8 cellular contexts compared by ENCODE assay signal in genomic region chr18:21598726-21599584, GRCh38. TPM values are rescaled to one million over a fixed set of nuclear protein-coding genes. Genes with fewer than 3 reads are reported as not detected.
DNase-seq lines count a peak whose midpoint lies in the region; ATAC-seq and TF ChIP-seq lines count a peak whose summit lies in the region.

No MANE protein-coding gene starts in this region.

- TF ChIP-seq POLR2A in heart left ventricle (IDR thresholded peaks at IDR 0.05) (no peak), gastroesophageal sphincter (IDR thresholded peaks at IDR 0.05) (no peak)

- H3K4me3 Mint-ChIP-seq in T-helper 17 cell: peak overlapping the region; percentile 98

- no peak for DNase-seq in heart left ventricle
- no peak for DNase-seq in cardiac septum (ENCODE audit: low spot score)
- no peak for DNase-seq in T-helper 17 cell
- DNase-seq in activated CD4-positive, CD25-positive, alpha-beta regulatory T cell treated with anti-CD3 and anti-CD28 coated beads, Interleukin-2, amount 50 U/mL, for 72 hours: no peak
- no peak for DNase-seq in NCI-H2171 treated with DMSO at 0.1 percent for 48 hours (lab: John Stamatoyannopoulos, UW)
- DNase-seq in NK-92 (lab: John Stamatoyannopoulos, UW; ENCODE audit: unreplicated experiment): no peak

- H3K27ac ChIP-seq in heart left ventricle (peak overlapping the region in 10 of 12 donors; percentile 81 to 99 (median 96)), gastroesophageal sphincter (peak overlapping the region; percentile 96 to 98 (median 96)), skin epidermis (peak overlapping the region in 17 of 21 experiments; percentile 91 to 99 (median 96))

- H3K36me3 Mint-ChIP-seq in T-helper 17 cell (ENCODE audit: low read depth): peaks cover 6% of the 10 kb centered on the region

- H3K4me1 Mint-ChIP-seq in T-helper 17 cell: peaks cover 28% of the 10 kb centered on the region

- H3K36me3 ChIP-seq in heart left ventricle (no peaks in the 10 kb centered on the region), gastroesophageal sphincter (no peaks in the 10 kb centered on the region)

- no peak for ATAC-seq in heart left ventricle
- ATAC-seq in T-helper 17 cell: no peak
- ATAC-seq in gastroesophageal sphincter: no peak

- H3K9me3 ChIP-seq in heart left ventricle: no peaks in the 10 kb centered on the region
- H3K9me3 ChIP-seq in T-helper 17 cell (ENCODE audit: control insufficient read depth, low read length, poor library complexity, severe bottlenecking): no peaks in the 10 kb centered on the region
- H3K9me3 ChIP-seq in gastroesophageal sphincter: no peaks in the 10 kb centered on the region

- peaks cover 0 to 24% (median 14%) of the 10 kb centered on the region in 12 donors for H3K4me1 ChIP-seq in heart left ventricle
- peaks cover 0 to 48% (median 6%) of the 10 kb centered on the region in 3 donors for H3K4me1 ChIP-seq in gastroesophageal sphincter

- 67 to 72% (median 71%) methylated on average over 18 of the region's 18 CpGs for WGBS in heart left ventricle, 4 donors
- 56 to 62% methylated on average over 8 to 17 of the region's 18 CpGs for WGBS in gastroesophageal sphincter (ENCODE audit: low coverage in 1 of 2), 2 donors

- peak overlapping the region; percentile 99 for H3K27ac Mint-ChIP-seq in T-helper 17 cell

- TF ChIP-seq EP300 in gastroesophageal sphincter (IDR thresholded peaks at IDR 0.05): no peak

- TF ChIP-seq CTCF in heart left ventricle (IDR thresholded peaks at IDR 0.05) (no peak), gastroesophageal sphincter (IDR thresholded peaks at IDR 0.05) (no peak)

- H3K4me3 ChIP-seq in heart left ventricle (peak overlapping the region; percentile 67 to 97 (median 84)), gastroesophageal sphincter (peak overlapping the region; percentile 73 to 88), skin epidermis (peak overlapping the region; percentile 68 to 91 (median 83))

- H3K27me3 ChIP-seq in heart left ventricle (no peaks in the 10 kb centered on the region), gastroesophageal sphincter (no peaks in the 10 kb centered on the region)

- H3K27me3 Mint-ChIP-seq in T-helper 17 cell: no peaks in the 10 kb centered on the region

- intact Hi-C loops in heart left ventricle (cut with DNase I): no loop called here
- intact Hi-C loops in cardiac septum (cut with DNase I): no loop called here

RNA-seq across cellular contexts. Expression of gene ESCO1, which starts 1.5 kb away (rescaled TPM):
- total RNA-seq in heart left ventricle (10 to 100 TPM in 4 of 9 donors, 1 to 10 TPM in 5; 7.6 to 11.1 (median 9.8) TPM), cardiac septum (9.4 TPM), T-helper 17 cell (10 to 100 TPM; 32.5 to 37.7 TPM), gastroesophageal sphincter (10 to 100 TPM; 13.2 to 23.4 (median 19.1) TPM)
- polyA plus RNA-seq in heart left ventricle: 1 to 10 TPM; 7.0 to 7.5 TPM

RNA-seq across cellular contexts. Expression of gene SNRPD1, which starts 13.2 kb away (rescaled TPM):
- 10 to 100 TPM in 7 of 9 donors, 1 to 10 TPM in 2; 2.5 to 31.0 (median 20.9) TPM for total RNA-seq in heart left ventricle
- polyA plus RNA-seq in heart left ventricle: 10 to 100 TPM; 10.1 to 17.3 TPM
- total RNA-seq in cardiac septum: 24.0 TPM
- total RNA-seq in T-helper 17 cell: 10 to 100 TPM; 23.1 to 29.9 TPM
- 1 to 10 TPM; 6.8 to 8.7 (median 7.3) TPM for total RNA-seq in gastroesophageal sphincter
